27 cellular contexts compared by ENCODE assay signal in the genomic region with DNA sequence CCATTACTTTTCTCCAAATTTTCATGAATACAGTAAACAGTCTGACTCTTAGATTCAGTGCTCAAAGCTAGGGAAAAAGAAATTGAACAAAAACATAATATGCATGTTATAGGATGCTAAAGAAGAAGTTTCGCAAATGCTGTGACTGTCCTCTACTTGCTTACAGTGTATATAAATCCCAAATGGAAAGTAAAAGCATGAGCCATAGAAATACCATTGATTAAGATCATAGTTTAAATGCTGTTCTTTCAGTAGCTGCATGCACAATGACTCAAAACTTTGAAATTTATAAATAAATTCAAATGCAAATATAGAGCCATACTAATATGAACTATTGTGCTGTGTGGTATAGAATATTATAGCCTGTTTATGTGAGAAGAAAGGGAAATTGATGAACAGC.
"Had no signal": no experiment of that assay in that cellular context is flagged by ENCODE, and none has a peak within 500 bp of the region (broad histone marks: within the 10 kb centered on the region; RNA-seq: fewer than 3 reads in every experiment).

No MANE protein-coding gene starts in this region.

- H3K36me3 Mint-ChIP-seq: brain, memory B cell had no signal

- H2AFZ ChIP-seq: parathyroid adenoma had no signal

- H3K79me2 ChIP-seq: parathyroid adenoma had no signal

- H3K27ac Mint-ChIP-seq: activated B cell treated with CpG ODN at 0.5 μM for 24 hours; activated CD4-positive, alpha-beta T cell treated with anti-CD3 and anti-CD28 coated beads for 36 hours; activated naive CD8-positive, alpha-beta T cell treated with anti-CD3 and anti-CD28 coated beads, Interleukin-2, amount 50 U/mL, for 24 hours; activated T-cell treated with anti-CD3 and anti-CD28 coated beads, Interleukin-2, amount 50 U/mL, for 72 hours; brain; effector memory CD8-positive, alpha-beta T cell; memory B cell; nephron; stimulated activated naive CD8-positive, alpha-beta T cell treated with anti-CD3 and anti-CD28 coated beads, Interleukin-15, amount 100 ng/mL, for 72 hours; T-helper 17 cell had no signal

- H3K4me1 Mint-ChIP-seq: activated B cell treated with CpG ODN at 0.5 μM for 24 hours; activated CD4-positive, alpha-beta T cell treated with anti-CD3 and anti-CD28 coated beads for 36 hours; activated naive CD8-positive, alpha-beta T cell treated with anti-CD3 and anti-CD28 coated beads, Interleukin-2, amount 50 U/mL, for 24 hours; brain; memory B cell; stimulated activated naive CD8-positive, alpha-beta T cell treated with anti-CD3 and anti-CD28 coated beads, Interleukin-15, amount 100 ng/mL, for 72 hours; T-helper 17 cell had no signal

- H3K4me1 ChIP-seq: parathyroid adenoma had no signal

- H3K27me3 ChIP-seq: dorsolateral prefrontal cortex, gastrocnemius medialis, neutrophil, transverse colon had no signal

- H3K4me3 ChIP-seq: dorsolateral prefrontal cortex, gastrocnemius medialis, skin epidermis, transverse colon had no signal

- H3K4me3 Mint-ChIP-seq: activated B cell treated with CpG ODN at 0.5 μM for 24 hours; activated CD4-positive, alpha-beta T cell treated with anti-CD3 and anti-CD28 coated beads for 36 hours; activated naive CD8-positive, alpha-beta T cell treated with anti-CD3 and anti-CD28 coated beads, Interleukin-2, amount 50 U/mL, for 24 hours; activated T-cell treated with anti-CD3 and anti-CD28 coated beads, Interleukin-2, amount 50 U/mL, for 72 hours; brain; effector memory CD8-positive, alpha-beta T cell; memory B cell; nephron; stimulated activated naive CD8-positive, alpha-beta T cell treated with anti-CD3 and anti-CD28 coated beads, Interleukin-15, amount 100 ng/mL, for 72 hours; T-helper 17 cell had no signal

- H3K36me3 ChIP-seq: gastrocnemius medialis, neutrophil, transverse colon had no signal

- H3K27ac ChIP-seq: dorsolateral prefrontal cortex, gastrocnemius medialis, neutrophil, parathyroid adenoma, skin epidermis, transverse colon had no signal

- ATAC-seq: activated CD4-positive, alpha-beta T cell treated with anti-CD3 and anti-CD28 coated beads for 36 hours; activated naive CD8-positive, alpha-beta T cell treated with anti-CD3 and anti-CD28 coated beads, Interleukin-2, amount 50 U/mL, for 24 hours; activated T-cell treated with anti-CD3 and anti-CD28 coated beads, Interleukin-2, amount 50 U/mL, for 72 hours; effector memory CD8-positive, alpha-beta T cell; esophagus mucosa; gastrocnemius medialis; left cardiac atrium; right cardiac atrium; stimulated activated naive CD8-positive, alpha-beta T cell treated with anti-CD3 and anti-CD28 coated beads, Interleukin-15, amount 100 ng/mL, for 72 hours; T-helper 17 cell had no signal

- H3K27me3 Mint-ChIP-seq: activated B cell treated with CpG ODN at 0.5 μM for 24 hours; activated CD4-positive, alpha-beta T cell treated with anti-CD3 and anti-CD28 coated beads for 36 hours; activated naive CD8-positive, alpha-beta T cell treated with anti-CD3 and anti-CD28 coated beads, Interleukin-2, amount 50 U/mL, for 24 hours; brain; effector memory CD8-positive, alpha-beta T cell; memory B cell; stimulated activated naive CD8-positive, alpha-beta T cell treated with anti-CD3 and anti-CD28 coated beads, Interleukin-15, amount 100 ng/mL, for 72 hours; T-helper 17 cell had no signal

- H3K9me3 Mint-ChIP-seq: activated B cell treated with CpG ODN at 0.5 μM for 24 hours; activated naive CD8-positive, alpha-beta T cell treated with anti-CD3 and anti-CD28 coated beads, Interleukin-2, amount 50 U/mL, for 24 hours; activated T-cell treated with anti-CD3 and anti-CD28 coated beads, Interleukin-2, amount 50 U/mL, for 72 hours; brain; effector memory CD8-positive, alpha-beta T cell; memory B cell; nephron; stimulated activated naive CD8-positive, alpha-beta T cell treated with anti-CD3 and anti-CD28 coated beads, Interleukin-15, amount 100 ng/mL, for 72 hours had no signal

- H3K9me3 ChIP-seq: gastrocnemius medialis, neutrophil, transverse colon had no signal

- DNase-seq: activated B cell treated with CpG ODN at 0.5 μM for 24 hours; activated CD4-positive, alpha-beta T cell treated with anti-CD3 and anti-CD28 coated beads for 36 hours; activated CD4-positive, alpha-beta T cell treated with anti-CD3 and anti-CD28 coated beads, Interleukin-2, amount 50 U/mL, for 48 hours; activated effector memory CD4-positive, alpha-beta T cell treated with Interleukin-2 at 50 U/mL for 16 hours; activated naive CD4-positive, alpha-beta T cell treated with anti-CD3 and anti-CD28 coated beads, Interleukin-2, amount 50 U/mL, for 16 hours; activated naive CD8-positive, alpha-beta T cell treated with anti-CD3 and anti-CD28 coated beads, Interleukin-2, amount 50 U/mL, for 24 hours; activated T-cell treated with anti-CD3 and anti-CD28 coated beads, Interleukin-2, amount 50 U/mL, for 72 hours; anterior cingulate cortex; central memory CD4-positive, alpha-beta T cell; dorsolateral prefrontal cortex; effector memory CD8-positive, alpha-beta T cell; gastrocnemius medialis; islet precursor cell; left cardiac atrium; right cardiac atrium; stimulated activated CD4-positive, alpha-beta T cell treated with anti-CD3 and anti-CD28 coated beads, Interleukin-1b, Interleukin-23, amount 100 ng/mL, for 48 hours; stimulated activated naive CD8-positive, alpha-beta T cell treated with anti-CD3 and anti-CD28 coated beads, Interleukin-15, amount 100 ng/mL, for 72 hours; SW 1271; T-helper 17 cell; transverse colon had no signal
